14 cellular contexts compared by ENCODE assay signal in the genomic region with DNA sequence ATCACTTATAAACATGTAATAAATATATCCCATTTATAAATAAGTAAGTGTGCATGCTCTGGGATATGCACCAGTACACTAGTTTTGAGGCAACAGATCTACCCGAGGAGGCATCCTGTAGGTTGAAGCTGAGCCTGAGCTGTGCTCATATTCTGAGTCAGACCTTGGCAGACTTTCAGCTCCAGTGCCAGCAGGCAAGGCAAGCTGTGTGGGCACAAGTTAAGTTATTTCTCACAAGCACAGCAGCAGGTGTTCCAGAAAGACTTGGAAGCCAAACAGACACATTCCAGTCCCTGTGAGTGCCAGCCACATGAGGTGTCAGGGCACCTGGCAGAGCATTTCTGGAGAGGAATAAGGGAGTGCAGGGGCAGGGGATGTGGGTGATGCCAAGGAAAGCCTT. TPM values are rescaled to one million over a fixed set of nuclear protein-coding genes. Genes with fewer than 3 reads are reported as not detected.
DNase-seq lines count a peak whose midpoint lies in the region; ATAC-seq and TF ChIP-seq lines count a peak whose summit lies in the region.
"Had no signal": no experiment of that assay in that cellular context is flagged by ENCODE, and none has a peak within 500 bp of the region (broad histone marks: within the 10 kb centered on the region; RNA-seq: fewer than 3 reads in every experiment).

No MANE protein-coding gene starts in this region.

- CTCF ChIA-PET in HEK293T (lab: Yijun Ruan, JAX) = no interaction called here

- no peaks in the 10 kb centered on the region for H3K27me3 Mint-ChIP-seq in glutamatergic neuron (ENCODE audit: unreplicated experiment)

- no peak overlapping the region for H3K27ac Mint-ChIP-seq in glutamatergic neuron (ENCODE audit: unreplicated experiment)
- H3K27ac Mint-ChIP-seq: activated naive CD8-positive, alpha-beta T cell treated with anti-CD3 and anti-CD28 coated beads, Interleukin-2, amount 50 U/mL, for 24 hours had no signal

- DNase-seq in left cardiac atrium (peak; percentile 33), cardiac septum (ENCODE audit: low spot score) (no peak), RWPE2 (ENCODE audit: low spot score) (peak; percentile 76), inferior parietal cortex (ENCODE audit: extremely low spot score) (peak; percentile 77), upper lobe of right lung (peak; percentile 68), HEK293T (ENCODE audit: extremely low spot score) (no peak), NCI-H1436 (lab: John Stamatoyannopoulos, UW) (no peak), glutamatergic neuron (no peak)
- DNase-seq: activated naive CD8-positive, alpha-beta T cell treated with anti-CD3 and anti-CD28 coated beads, Interleukin-2, amount 50 U/mL, for 24 hours; NCI-H1417 treated with DMSO at 0.1 percent for 48 hours; T-helper 9 cell had no signal

- H3K27me3 ChIP-seq in RWPE2 (ENCODE audit: insufficient read depth, poor library complexity, severe bottlenecking) = no peaks in the 10 kb centered on the region
- H3K27me3 ChIP-seq in upper lobe of right lung = no peaks in the 10 kb centered on the region
- H3K27me3 ChIP-seq: BLaER1 treated with 17β-estradiol and CSF1 and Interleukin-3, amounts not matched to agents 10 nM and 100 nM had no signal

- intact Hi-C loops in left cardiac atrium (cut with DNase I) (no loop called here), cardiac septum (cut with DNase I) (no loop called here), upper lobe of right lung (cut with DNase I) (no loop called here)

- no peaks in the 10 kb centered on the region for H3K36me3 Mint-ChIP-seq in glutamatergic neuron (ENCODE audit: unreplicated experiment)

- no peaks in the 10 kb centered on the region for H3K4me1 Mint-ChIP-seq in glutamatergic neuron (ENCODE audit: low read depth, unreplicated experiment)
- H3K4me1 Mint-ChIP-seq: activated naive CD8-positive, alpha-beta T cell treated with anti-CD3 and anti-CD28 coated beads, Interleukin-2, amount 50 U/mL, for 24 hours had no signal

- TF ChIP-seq CTCF in RWPE2 (IDR thresholded peaks at IDR 0.05; ENCODE audit: poor library complexity, severe bottlenecking) = no peak
- no peak for TF ChIP-seq CTCF in upper lobe of right lung (IDR thresholded peaks at IDR 0.05)
- TF ChIP-seq CTCF in glutamatergic neuron (IDR thresholded peaks at IDR 0.05; ENCODE audit: partially characterized antibody, unreplicated experiment) = no peak

- H3K4me3 Mint-ChIP-seq in glutamatergic neuron (ENCODE audit: unreplicated experiment) = no peak overlapping the region
- H3K4me3 Mint-ChIP-seq: activated naive CD8-positive, alpha-beta T cell treated with anti-CD3 and anti-CD28 coated beads, Interleukin-2, amount 50 U/mL, for 24 hours had no signal

- ATAC-seq in left cardiac atrium = peak in 1 of 2 donors; percentile 92
- peak; percentile 96 for ATAC-seq in RWPE2 (ENCODE audit: low read depth)
- peak; percentile 86 for ATAC-seq in upper lobe of right lung
- ATAC-seq: activated naive CD8-positive, alpha-beta T cell treated with anti-CD3 and anti-CD28 coated beads, Interleukin-2, amount 50 U/mL, for 24 hours had no signal

- POLR2A ChIA-PET in HEK293T (lab: Yijun Ruan, JAX) = no interaction called here

- H3K9me3 ChIP-seq in RWPE2 (ENCODE audit: severe bottlenecking) = no peaks in the 10 kb centered on the region
- no peaks in the 10 kb centered on the region for H3K9me3 ChIP-seq in upper lobe of right lung
- H3K9me3 ChIP-seq: BLaER1 treated with 17β-estradiol and CSF1 and Interleukin-3, amounts not matched to agents 10 nM and 100 nM had no signal

- H3K4me3 ChIP-seq in RWPE2 (ENCODE audit: severe bottlenecking) (no peak overlapping the region), upper lobe of right lung (no peak overlapping the region)
- H3K4me3 ChIP-seq: BLaER1 treated with 17β-estradiol and CSF1 and Interleukin-3, amounts not matched to agents 10 nM and 100 nM had no signal

- H3K36me3 ChIP-seq in RWPE2 (ENCODE audit: low read depth) (no peaks in the 10 kb centered on the region), upper lobe of right lung (no peaks in the 10 kb centered on the region)
- H3K36me3 ChIP-seq: BLaER1 treated with 17β-estradiol and CSF1 and Interleukin-3, amounts not matched to agents 10 nM and 100 nM had no signal

- H3K4me1 ChIP-seq in RWPE2 (ENCODE audit: insufficient read depth, poor library complexity, severe bottlenecking) = peaks cover 5% of the 10 kb centered on the region
- H3K4me1 ChIP-seq in upper lobe of right lung = no peaks in the 10 kb centered on the region

- H3K27ac ChIP-seq in RWPE2 (ENCODE audit: poor library complexity, severe bottlenecking) (peak overlapping the region; percentile 30), upper lobe of right lung (no peak overlapping the region)
- H3K27ac ChIP-seq: BLaER1 treated with 17β-estradiol and CSF1 and Interleukin-3, amounts not matched to agents 10 nM and 100 nM had no signal

- H3K9me3 Mint-ChIP-seq in glutamatergic neuron (ENCODE audit: unreplicated experiment) = no peaks in the 10 kb centered on the region
- H3K9me3 Mint-ChIP-seq: activated naive CD8-positive, alpha-beta T cell treated with anti-CD3 and anti-CD28 coated beads, Interleukin-2, amount 50 U/mL, for 24 hours had no signal

TF ChIP-seq in HEK293T, 16 proteins besides CTCF, POLR2A, EP300 and RAD21:
- TF ChIP-seq, protein P1, sequence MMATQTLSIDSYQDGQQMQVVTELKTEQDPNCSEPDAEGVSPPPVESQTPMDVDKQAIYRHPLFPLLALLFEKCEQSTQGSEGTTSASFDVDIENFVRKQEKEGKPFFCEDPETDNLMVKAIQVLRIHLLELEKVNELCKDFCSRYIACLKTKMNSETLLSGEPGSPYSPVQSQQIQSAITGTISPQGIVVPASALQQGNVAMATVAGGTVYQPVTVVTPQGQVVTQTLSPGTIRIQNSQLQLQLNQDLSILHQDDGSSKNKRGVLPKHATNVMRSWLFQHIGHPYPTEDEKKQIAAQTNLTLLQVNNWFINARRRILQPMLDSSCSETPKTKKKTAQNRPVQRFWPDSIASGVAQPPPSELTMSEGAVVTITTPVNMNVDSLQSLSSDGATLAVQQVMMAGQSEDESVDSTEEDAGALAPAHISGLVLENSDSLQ (IDR thresholded peaks at IDR 0.05) = no peak
- no peak for TF ChIP-seq SUZ12 (IDR thresholded peaks at IDR 0.05)
- TF ChIP-seq FOXK2 (IDR thresholded peaks at IDR 0.05) = no peak
- TF ChIP-seq NFRKB (IDR thresholded peaks at IDR 0.05) = no peak
- TF ChIP-seq LEF1 (IDR thresholded peaks at IDR 0.05; ENCODE audit: borderline replicate concordance) = no peak
- TF ChIP-seq BHLHE40 (IDR thresholded peaks at IDR 0.05; ENCODE audit: borderline replicate concordance) = no peak
- no peak for TF ChIP-seq L3MBTL2 (conservative IDR thresholded peaks at IDR 0.05)
- TF ChIP-seq SP1 (IDR thresholded peaks at IDR 0.05) = no peak
- TF ChIP-seq ZNF384 (IDR thresholded peaks at IDR 0.05) = no peak
- TF ChIP-seq HDGF (IDR thresholded peaks at IDR 0.05; ENCODE audit: borderline replicate concordance) = no peak
- no peak for TF ChIP-seq CTBP1 (IDR thresholded peaks at IDR 0.05; ENCODE audit: borderline replicate concordance)
- no peak for TF ChIP-seq ELF4 (IDR thresholded peaks at IDR 0.05)
- no peak for TF ChIP-seq TARDBP (IDR thresholded peaks at IDR 0.05)
- no peak for TF ChIP-seq FOXA1 (IDR thresholded peaks at IDR 0.05)

RNA-seq across cellular contexts. Expression of a gene that starts 1.3 kb away (rescaled TPM):
- total RNA-seq in left cardiac atrium (not detected), cardiac septum (not detected), upper lobe of right lung (0.17 TPM), glutamatergic neuron (ENCODE audit: unreplicated experiment) (not detected)
- total RNA-seq: fibroblast of villous mesenchyme, pulmonary artery endothelial cell had no signal

Comparison
In these comparisons a context has a peak if more than half of its experiments do, and no peak if none do; other contexts are left out.
1. DNase-seq: peak in left cardiac atrium (single experiment), RWPE2 (single experiment), inferior parietal cortex (single experiment) and upper lobe of right lung (single experiment); none in cardiac septum (single experiment), HEK293T (single experiment), NCI-H1436 (single experiment) and glutamatergic neuron (single experiment).